23 cellular contexts compared by ENCODE assay signal in genomic region chr2:16223481-16224177, GRCh38.
DNase-seq lines count a peak whose midpoint lies in the region; ATAC-seq and TF ChIP-seq lines count a peak whose summit lies in the region.
"Had no signal": no experiment of that assay in that cellular context is flagged by ENCODE, and none has a peak within 500 bp of the region (broad histone marks: within the 10 kb centered on the region; RNA-seq: fewer than 3 reads in every experiment).

No MANE protein-coding gene starts in this region.

- H3K27me3 Mint-ChIP-seq in activated naive CD8-positive, alpha-beta T cell treated with anti-CD3 and anti-CD28 coated beads, Interleukin-2, amount 50 U/mL, for 24 hours = peaks cover 6% of the 10 kb centered on the region
- H3K27me3 Mint-ChIP-seq in activated naive CD8-positive, alpha-beta T cell treated with anti-CD3 and anti-CD28 coated beads for 36 hours = peaks cover 7% of the 10 kb centered on the region
- H3K27me3 Mint-ChIP-seq in brain = peaks cover 3% of the 10 kb centered on the region
- peaks cover 24% of the 10 kb centered on the region for H3K27me3 Mint-ChIP-seq in nephron (ENCODE audit: low read depth)
- H3K27me3 Mint-ChIP-seq in type B pancreatic cell = peaks cover 6% of the 10 kb centered on the region
- H3K27me3 Mint-ChIP-seq: activated naive CD4-positive, alpha-beta T cell treated with anti-CD3 and anti-CD28 coated beads, Interleukin-2, amount 10 ng/mL, durations not matched to agents 7 days and 5 days; B cell; central memory CD8-positive, alpha-beta T cell had no signal

- H3K27ac Mint-ChIP-seq in activated naive CD8-positive, alpha-beta T cell treated with anti-CD3 and anti-CD28 coated beads, Interleukin-2, amount 50 U/mL, for 24 hours = no peak overlapping the region
- H3K27ac Mint-ChIP-seq in activated naive CD8-positive, alpha-beta T cell treated with anti-CD3 and anti-CD28 coated beads for 36 hours = no peak overlapping the region
- H3K27ac Mint-ChIP-seq in brain (peak overlapping the region; percentile 69 to 95 (median 83)), nephron (peak overlapping the region; percentile 69 to 87 (median 72)), type B pancreatic cell (peak overlapping the region; percentile 17)
- H3K27ac Mint-ChIP-seq: activated naive CD4-positive, alpha-beta T cell treated with anti-CD3 and anti-CD28 coated beads, Interleukin-2, amount 10 ng/mL, durations not matched to agents 7 days and 5 days; B cell; immature natural killer cell had no signal

- no peaks in the 10 kb centered on the region for H3K4me1 Mint-ChIP-seq in activated naive CD8-positive, alpha-beta T cell treated with anti-CD3 and anti-CD28 coated beads, Interleukin-2, amount 50 U/mL, for 24 hours
- no peaks in the 10 kb centered on the region for H3K4me1 Mint-ChIP-seq in activated naive CD8-positive, alpha-beta T cell treated with anti-CD3 and anti-CD28 coated beads for 36 hours
- H3K4me1 Mint-ChIP-seq in brain (peaks cover 57% of the 10 kb centered on the region), nephron (peaks cover 32% of the 10 kb centered on the region), type B pancreatic cell (ENCODE audit: unreplicated experiment) (peaks cover 14% of the 10 kb centered on the region)
- H3K4me1 Mint-ChIP-seq: activated naive CD4-positive, alpha-beta T cell treated with anti-CD3 and anti-CD28 coated beads, Interleukin-2, amount 10 ng/mL, durations not matched to agents 7 days and 5 days; B cell; central memory CD8-positive, alpha-beta T cell; immature natural killer cell had no signal

- H3K27me3 ChIP-seq in smooth muscle cell (ENCODE audit: low read depth) = no peaks in the 10 kb centered on the region

- no peaks in the 10 kb centered on the region for H3K79me2 ChIP-seq in smooth muscle cell (ENCODE audit: low read depth)

- no peaks in the 10 kb centered on the region for H3F3A ChIP-seq in smooth muscle cell (ENCODE audit: low read depth)

- peaks cover 29% of the 10 kb centered on the region for H3K4me1 ChIP-seq in smooth muscle cell (ENCODE audit: low read depth)
- H3K4me1 ChIP-seq: A549 had no signal

- 42% methylated on average over 9 of the region's 9 CpGs for WGBS in smooth muscle cell (ENCODE audit: low lambda C conversion rate)

- TF ChIP-seq CTCF in brain (conservative IDR thresholded peaks at IDR 0.05) = no peak
- no peak for TF ChIP-seq CTCF in nephron (IDR thresholded peaks at IDR 0.05; ENCODE audit: unreplicated experiment in 3 of 3)
- TF ChIP-seq CTCF in type B pancreatic cell (conservative IDR thresholded peaks at IDR 0.05) = no peak
- TF ChIP-seq CTCF in smooth muscle cell (IDR thresholded peaks at IDR 0.05; ENCODE audit: borderline replicate concordance, insufficient read depth, poor library complexity, severe bottlenecking) = no peak

- no peak overlapping the region for H3K4me2 ChIP-seq in smooth muscle cell
- H3K4me2 ChIP-seq: A549 had no signal

- DNase-seq in activated naive CD8-positive, alpha-beta T cell treated with anti-CD3 and anti-CD28 coated beads, Interleukin-2, amount 50 U/mL, for 24 hours = no peak
- DNase-seq in activated naive CD8-positive, alpha-beta T cell treated with anti-CD3 and anti-CD28 coated beads for 36 hours = no peak
- DNase-seq in type B pancreatic cell (ENCODE audit: extremely low spot score, unreplicated experiment) (no peak), smooth muscle cell (lab: John Stamatoyannopoulos, UW; ENCODE audit: unreplicated experiment) (no peak), UCSD-AML1 (lab: John Stamatoyannopoulos, UW; ENCODE audit: unreplicated experiment) (no peak)
- DNase-seq in activated CD4-positive, alpha-beta T cell treated with anti-CD3 and anti-CD28 coated beads for 48 hours = no peak
- DNase-seq: activated naive CD4-positive, alpha-beta T cell treated with anti-CD3 and anti-CD28 coated beads, Interleukin-2, amount 10 ng/mL, durations not matched to agents 7 days and 5 days; activated T-cell treated with anti-CD3 and anti-CD28 coated beads, Interleukin-2, amount 50 U/mL, for 4 hours; aorta; DND-41; foreskin fibroblast; GM23248; immature natural killer cell; IMR-90; left ventricle myocardium superior; NCI-H2171 treated with DMSO at 0.1 percent for 48 hours; NCI-H526 treated with DMSO at 0.1 percent for 48 hours; stimulated activated CD4-positive, alpha-beta T cell treated with anti-CD3 and anti-CD28 coated beads, Interleukin-12 subunit alpha, Interleukin-12 subunit beta, amount 100 ng/mL, for 4 hours had no signal

- no peak overlapping the region for H3K4me3 Mint-ChIP-seq in activated naive CD8-positive, alpha-beta T cell treated with anti-CD3 and anti-CD28 coated beads, Interleukin-2, amount 50 U/mL, for 24 hours
- H3K4me3 Mint-ChIP-seq in activated naive CD8-positive, alpha-beta T cell treated with anti-CD3 and anti-CD28 coated beads for 36 hours = no peak overlapping the region
- peak overlapping the region in 4 of 5 experiments; percentile 1 to 48 (median 16) for H3K4me3 Mint-ChIP-seq in brain
- H3K4me3 Mint-ChIP-seq in nephron = no peak overlapping the region
- peak overlapping the region; percentile 9 for H3K4me3 Mint-ChIP-seq in type B pancreatic cell
- H3K4me3 Mint-ChIP-seq: activated naive CD4-positive, alpha-beta T cell treated with anti-CD3 and anti-CD28 coated beads, Interleukin-2, amount 10 ng/mL, durations not matched to agents 7 days and 5 days; activated T-cell treated with anti-CD3 and anti-CD28 coated beads, Interleukin-2, amount 50 U/mL, for 4 hours; B cell; central memory CD8-positive, alpha-beta T cell; immature natural killer cell had no signal

- no peaks in the 10 kb centered on the region for H3K9me3 Mint-ChIP-seq in activated naive CD8-positive, alpha-beta T cell treated with anti-CD3 and anti-CD28 coated beads, Interleukin-2, amount 50 U/mL, for 24 hours
- H3K9me3 Mint-ChIP-seq in activated naive CD8-positive, alpha-beta T cell treated with anti-CD3 and anti-CD28 coated beads for 36 hours = no peaks in the 10 kb centered on the region
- H3K9me3 Mint-ChIP-seq in brain = peaks cover 0 to 12% (median 6%) of the 10 kb centered on the region in 5 experiments
- no peaks in the 10 kb centered on the region for H3K9me3 Mint-ChIP-seq in nephron
- peaks cover 13% of the 10 kb centered on the region for H3K9me3 Mint-ChIP-seq in type B pancreatic cell
- H3K9me3 Mint-ChIP-seq: activated naive CD4-positive, alpha-beta T cell treated with anti-CD3 and anti-CD28 coated beads, Interleukin-2, amount 10 ng/mL, durations not matched to agents 7 days and 5 days; activated T-cell treated with anti-CD3 and anti-CD28 coated beads, Interleukin-2, amount 50 U/mL, for 4 hours had no signal

- H3K27ac ChIP-seq in smooth muscle cell (ENCODE audit: low read depth) = no peak overlapping the region
- H3K27ac ChIP-seq: A549, GM23248 had no signal

- H2AFZ ChIP-seq in smooth muscle cell (ENCODE audit: low read depth) = no peak overlapping the region
- H2AFZ ChIP-seq: GM23248 had no signal

- no peak overlapping the region for H3K9ac ChIP-seq in smooth muscle cell (ENCODE audit: low read depth)
- H3K9ac ChIP-seq: GM23248 had no signal

- H3K4me3 ChIP-seq in smooth muscle cell = no peak overlapping the region
- H3K4me3 ChIP-seq: A549, GM23248 had no signal

- ATAC-seq in activated naive CD8-positive, alpha-beta T cell treated with anti-CD3 and anti-CD28 coated beads, Interleukin-2, amount 50 U/mL, for 24 hours = peak; percentile 26
- ATAC-seq: activated T-cell treated with anti-CD3 and anti-CD28 coated beads, Interleukin-2, amount 50 U/mL, for 4 hours; left ventricle myocardium superior had no signal

- no peaks in the 10 kb centered on the region for H3K9me3 ChIP-seq in smooth muscle cell (replicated peaks; ENCODE audit: low read depth)
- H3K9me3 ChIP-seq: A549 had no signal

- no peaks in the 10 kb centered on the region for H3K36me3 Mint-ChIP-seq in activated naive CD8-positive, alpha-beta T cell treated with anti-CD3 and anti-CD28 coated beads, Interleukin-2, amount 50 U/mL, for 24 hours (ENCODE audit: low read depth)
- H3K36me3 Mint-ChIP-seq in activated naive CD8-positive, alpha-beta T cell treated with anti-CD3 and anti-CD28 coated beads for 36 hours = no peaks in the 10 kb centered on the region
- H3K36me3 Mint-ChIP-seq in brain (no peaks in the 10 kb centered on the region), nephron (ENCODE audit: low read depth) (no peaks in the 10 kb centered on the region), type B pancreatic cell (no peaks in the 10 kb centered on the region)
- H3K36me3 Mint-ChIP-seq: activated naive CD4-positive, alpha-beta T cell treated with anti-CD3 and anti-CD28 coated beads, Interleukin-2, amount 10 ng/mL, durations not matched to agents 7 days and 5 days; immature natural killer cell had no signal

- H3K36me3 ChIP-seq in smooth muscle cell (ENCODE audit: low read depth) = no peaks in the 10 kb centered on the region

- no peaks in the 10 kb centered on the region for H4K20me1 ChIP-seq in smooth muscle cell (ENCODE audit: low read depth)

Comparison
In these comparisons a context has a peak if more than half of its experiments do, and no peak if none do; other contexts are left out.
1. H3K27ac Mint-ChIP-seq: peak in brain (5 of 5), nephron (3 of 3) and type B pancreatic cell (single experiment); none in activated naive CD8-positive, alpha-beta T cell treated with anti-CD3 and anti-CD28 coated beads, Interleukin-2, amount 50 U/mL, for 24 hours (single experiment) and activated naive CD8-positive, alpha-beta T cell treated with anti-CD3 and anti-CD28 coated beads for 36 hours (single experiment).
2. H3K4me3 Mint-ChIP-seq: peak in brain (4 of 5) and type B pancreatic cell (single experiment); none in activated naive CD8-positive, alpha-beta T cell treated with anti-CD3 and anti-CD28 coated beads, Interleukin-2, amount 50 U/mL, for 24 hours (single experiment), activated naive CD8-positive, alpha-beta T cell treated with anti-CD3 and anti-CD28 coated beads for 36 hours (single experiment) and nephron (0 of 3).